2 cellular contexts compared by ENCODE assay signal in genomic region chr11:47340980-47341775, GRCh38.
TF ChIP-seq lines count a peak whose summit lies in the region.

No MANE protein-coding gene starts in this region.

TF ChIP-seq in IMR-90, 13 proteins besides CTCF, POLR2A, EP300 and RAD21:
- no peak for TF ChIP-seq SMC3 (IDR thresholded peaks at IDR 0.05; ENCODE audit: low read depth, low read length)
- no peak for TF ChIP-seq MXI1 (IDR thresholded peaks at IDR 0.05; ENCODE audit: borderline replicate concordance, low read depth, low read length)
- TF ChIP-seq RCOR1 (IDR thresholded peaks at IDR 0.05; ENCODE audit: insufficient replicate concordance, low read length), result no peak

TF ChIP-seq in K562, 482 proteins besides CTCF, POLR2A, EP300 and RAD21:
- TF ChIP-seq ZNF79 (CRISPR knock-in tag; IDR thresholded peaks at IDR 0.05; ENCODE audit: low read depth) (no peak), CLOCK (CRISPR knock-in tag; IDR thresholded peaks at IDR 0.05; ENCODE audit: borderline replicate concordance) (no peak), CUX1 (CRISPR knock-in tag; IDR thresholded peaks at IDR 0.05) (no peak), CC2D1A (IDR thresholded peaks at IDR 0.05) (no peak), TAL1 (IDR thresholded peaks at IDR 0.05) (no peak), HNRNPUL1 (IDR thresholded peaks at IDR 0.05; ENCODE audit: low read length) (no peak), SRSF1 (IDR thresholded peaks at IDR 0.05; ENCODE audit: low read depth, low read length) (no peak), KDM4B (IDR thresholded peaks at IDR 0.05; ENCODE audit: borderline replicate concordance in 2 of 2, low read depth in 1 of 2) (no peak), FOXJ3 (CRISPR knock-in tag; IDR thresholded peaks at IDR 0.05) (no peak), HDAC3 (IDR thresholded peaks at IDR 0.05; ENCODE audit: borderline replicate concordance, partially characterized antibody) (no peak), PCBP1 (IDR thresholded peaks at IDR 0.05; ENCODE audit: low read depth, low read length, poor library complexity, severe bottlenecking) (no peak), ZBTB7A (IDR thresholded peaks at IDR 0.05; ENCODE audit: borderline replicate concordance, control insufficient read depth, low read depth, low read length) (no peak), TRIM25 (IDR thresholded peaks at IDR 0.05; ENCODE audit: borderline replicate concordance) (no peak), ZNF589 (CRISPR knock-in tag; IDR thresholded peaks at IDR 0.05; ENCODE audit: low read depth) (no peak), CBX5 (IDR thresholded peaks at IDR 0.05; ENCODE audit: borderline replicate concordance, low read depth) (no peak), SRSF9 (IDR thresholded peaks at IDR 0.05; ENCODE audit: borderline replicate concordance, low read depth, low read length) (no peak), ZNF699 (CRISPR knock-in tag; IDR thresholded peaks at IDR 0.05; ENCODE audit: insufficient replicate concordance) (no peak), RBBP5 (IDR thresholded peaks at IDR 0.05; ENCODE audit: borderline replicate concordance, insufficient read depth, low read length, poor library complexity, severe bottlenecking) (no peak), ZNF354B (CRISPR knock-in tag; IDR thresholded peaks at IDR 0.05) (no peak)
